ENCODE assay signal across 16 cellular contexts in the genomic region with DNA sequence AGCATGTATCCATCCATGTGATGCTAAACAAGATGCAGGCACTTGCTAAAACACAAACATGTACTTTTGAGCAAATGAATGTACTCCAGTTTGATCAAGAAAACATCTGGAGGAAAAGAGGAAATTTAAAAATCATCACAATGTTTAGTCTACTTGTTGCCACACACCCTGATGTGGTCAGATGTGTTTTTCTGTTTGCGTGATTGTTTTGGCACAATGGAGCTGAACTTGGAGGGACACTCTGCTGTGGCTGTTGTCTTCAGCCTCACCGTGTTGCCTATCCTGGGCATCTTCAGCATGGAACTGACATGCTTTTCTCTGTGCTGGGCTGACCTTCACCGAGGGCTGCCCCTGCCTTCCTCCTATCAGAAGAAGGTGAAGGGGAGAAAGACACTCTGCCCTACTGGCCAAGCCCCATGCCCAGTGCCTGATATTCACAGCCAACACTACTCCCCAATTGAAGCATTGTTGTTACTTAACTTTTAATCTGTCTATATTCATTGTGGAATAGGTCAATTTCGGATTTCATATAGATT.
DNase-seq lines count a peak whose midpoint lies in the region; ATAC-seq, FAIRE-seq and TF ChIP-seq lines count a peak whose summit lies in the region.
"Had no signal": no experiment of that assay in that cellular context is flagged by ENCODE, and none has a peak within 500 bp of the region (broad histone marks: within the 10 kb centered on the region; RNA-seq: fewer than 3 reads in every experiment).

No MANE protein-coding gene starts in this region.

- peak overlapping the region; percentile 44 for H3K27ac ChIP-seq in SJSA1
- H3K27ac ChIP-seq: BLaER1, HL-60 had no signal

- H3K4me3 ChIP-seq in SJSA1 (no peak overlapping the region), fibroblast of villous mesenchyme (ENCODE audit: low read depth, low read length) (no peak overlapping the region)
- H3K4me3 ChIP-seq: BLaER1, HAP-1 had no signal

- peaks cover 56% of the 10 kb centered on the region for H3K4me1 ChIP-seq in SJSA1 (replicated peaks)
- H3K4me1 ChIP-seq: BLaER1, HAP-1 had no signal

- no peak for TF ChIP-seq CTCF in fibroblast of villous mesenchyme (IDR thresholded peaks at IDR 0.05; ENCODE audit: insufficient read depth, low read depth, low read length)

- peak; percentile 44 for FAIRE-seq in urothelium cell line (lab: Jason Lieb, UNC)
- FAIRE-seq: H1 had no signal

- no peak for ATAC-seq in GM21529 (IDR thresholded peaks at IDR 0.05; ENCODE audit: unreplicated experiment)
- ATAC-seq in HG03025 (IDR thresholded peaks at IDR 0.05; ENCODE audit: low FRiP score, unreplicated experiment) = no peak

- no peaks in the 10 kb centered on the region for H3K36me3 ChIP-seq in SJSA1
- H3K36me3 ChIP-seq: BLaER1, HAP-1 had no signal

- H3K27me3 ChIP-seq in SJSA1 (replicated peaks) = no peaks in the 10 kb centered on the region
- H3K27me3 ChIP-seq: BLaER1 had no signal

- no peaks in the 10 kb centered on the region for H3K9me3 ChIP-seq in SJSA1 (replicated peaks)
- H3K9me3 ChIP-seq: BLaER1, HAP-1 had no signal

- DNase-seq in AG20443 (ENCODE audit: low spot score) (peak; percentile 33), SJSA1 (ENCODE audit: low read depth in 1 of 2, low spot score in 2 of 2) (peak; percentile 54 to 72), fibroblast of villous mesenchyme (ENCODE audit: low read depth) (peak; percentile 18), urothelium cell line (ENCODE audit: low spot score) (no peak), MV-4-11 (lab: John Stamatoyannopoulos, UW) (no peak)
- DNase-seq: CD4-positive, alpha-beta memory T cell; DMS153; DMS79 treated with DMSO at 0.1 percent for 48 hours; GF-D8; KBM-7 had no signal

Comparison
In these comparisons a context has a peak if more than half of its experiments do, and no peak if none do; other contexts are left out.
1. DNase-seq: peak in AG20443 (single experiment), SJSA1 (2 of 2) and fibroblast of villous mesenchyme (single experiment); none in urothelium cell line (single experiment) and MV-4-11 (single experiment).